9 cellular contexts compared by ENCODE assay signal in the genomic region with DNA sequence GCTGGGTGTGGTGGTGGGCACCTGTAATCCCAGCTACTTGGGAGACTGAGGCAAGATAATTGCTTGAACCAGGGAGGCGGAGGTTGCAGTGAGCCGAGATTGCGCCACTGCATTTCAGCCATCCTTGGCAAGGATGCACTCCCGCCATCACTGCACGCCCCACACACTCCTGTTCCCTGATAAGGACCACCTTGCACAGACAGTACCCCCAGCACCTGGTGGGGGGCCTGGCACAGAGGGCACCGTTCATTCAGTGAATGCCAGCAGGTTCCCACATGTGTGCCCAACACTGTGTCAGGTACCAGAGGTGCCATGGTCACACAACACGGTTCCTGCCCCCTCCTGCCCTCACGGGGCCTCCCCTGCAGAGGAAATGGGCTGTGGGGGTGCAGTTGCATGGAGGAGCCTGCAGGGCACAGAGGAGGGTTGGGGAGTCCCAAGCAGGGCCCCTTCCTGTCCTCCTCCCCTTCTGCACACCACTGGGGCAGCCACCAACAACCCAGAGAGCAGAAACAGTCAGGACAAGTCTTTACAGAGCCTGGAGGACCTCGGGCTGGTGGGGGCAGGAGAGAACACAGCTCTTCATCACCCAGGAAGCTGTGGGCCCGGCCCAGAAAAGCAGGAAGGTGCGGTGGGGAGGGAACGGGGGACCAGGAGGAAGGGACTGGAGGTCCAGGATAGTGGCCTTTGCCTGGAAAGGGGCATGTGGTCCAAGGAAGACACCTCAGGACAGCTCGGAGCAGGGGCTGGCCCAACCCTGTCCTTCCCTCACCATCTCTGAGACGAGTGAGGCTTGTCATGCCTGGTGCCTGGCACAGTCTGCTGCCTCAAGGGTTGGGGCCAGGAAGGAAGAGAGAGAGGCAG. TPM values are rescaled to one million over a fixed set of nuclear protein-coding genes. Genes with fewer than 3 reads are reported as not detected.
DNase-seq lines count a peak whose midpoint lies in the region; ATAC-seq lines count a peak whose summit lies in the region.
"Had no signal": no experiment of that assay in that cellular context is flagged by ENCODE, and none has a peak within 500 bp of the region (broad histone marks: within the 10 kb centered on the region; RNA-seq: fewer than 3 reads in every experiment).

No MANE protein-coding gene starts in this region.

- H3K27me3 Mint-ChIP-seq in activated T-helper 2 cell treated with anti-CD3 and anti-CD28 coated beads, Interferon-gamma antibody, Interleukin-2, Interleukin-4, amounts not matched to agents 10 μg/mL and 5 μg/mL and 100 μg/mL, durations not matched to agents 14 hours and 24 hours and 36 hours (ENCODE audit: low read depth) = peaks cover 1% of the 10 kb centered on the region

- peaks cover 34% of the 10 kb centered on the region for H3K4me1 Mint-ChIP-seq in activated T-helper 2 cell treated with anti-CD3 and anti-CD28 coated beads, Interferon-gamma antibody, Interleukin-2, Interleukin-4, amounts not matched to agents 10 μg/mL and 5 μg/mL and 100 μg/mL, durations not matched to agents 14 hours and 24 hours and 36 hours (ENCODE audit: low read depth)

- H3K9me3 Mint-ChIP-seq in activated T-helper 2 cell treated with anti-CD3 and anti-CD28 coated beads, Interferon-gamma antibody, Interleukin-2, Interleukin-4, amounts not matched to agents 10 μg/mL and 5 μg/mL and 100 μg/mL, durations not matched to agents 14 hours and 24 hours and 36 hours = no peaks in the 10 kb centered on the region

- ATAC-seq in HG03378 (IDR thresholded peaks at IDR 0.05; ENCODE audit: unreplicated experiment) = peak; percentile 67
- ATAC-seq in HG02852 (IDR thresholded peaks at IDR 0.05; ENCODE audit: unreplicated experiment) = no peak
- no peak for ATAC-seq in GM21390 (IDR thresholded peaks at IDR 0.05; ENCODE audit: unreplicated experiment)

- H3K4me3 Mint-ChIP-seq in activated T-helper 2 cell treated with anti-CD3 and anti-CD28 coated beads, Interferon-gamma antibody, Interleukin-2, Interleukin-4, amounts not matched to agents 10 μg/mL and 5 μg/mL and 100 μg/mL, durations not matched to agents 14 hours and 24 hours and 36 hours (ENCODE audit: low read depth) = peak overlapping the region; percentile 14

- peak overlapping the region; percentile 68 for H3K27ac Mint-ChIP-seq in activated T-helper 2 cell treated with anti-CD3 and anti-CD28 coated beads, Interferon-gamma antibody, Interleukin-2, Interleukin-4, amounts not matched to agents 10 μg/mL and 5 μg/mL and 100 μg/mL, durations not matched to agents 14 hours and 24 hours and 36 hours

- intact Hi-C loops in activated T-helper 2 cell treated with anti-CD3 and anti-CD28 coated beads, Interferon-gamma antibody, Interleukin-2, Interleukin-4, amounts not matched to agents 10 μg/mL and 5 μg/mL and 100 μg/mL, durations not matched to agents 14 hours and 24 hours and 36 hours (cut with micrococcal nuclease) = loop anchor here (1.0 kb wide), 1 partner anchor 8 kb away; no protein-coding TSS in a partner anchor

- H3K36me3 Mint-ChIP-seq in activated T-helper 2 cell treated with anti-CD3 and anti-CD28 coated beads, Interferon-gamma antibody, Interleukin-2, Interleukin-4, amounts not matched to agents 10 μg/mL and 5 μg/mL and 100 μg/mL, durations not matched to agents 14 hours and 24 hours and 36 hours (ENCODE audit: low read depth) = no peaks in the 10 kb centered on the region

- peak; percentile 5 for DNase-seq in NOMO-1 treated with DMSO at 0.1 percent for 48 hours (lab: John Stamatoyannopoulos, UW; ENCODE audit: unreplicated experiment)
- no peak for DNase-seq in NOMO-1 treated with dmso at 0.1 percent for 144 hours (lab: John Stamatoyannopoulos, UW; ENCODE audit: unreplicated experiment)
- peak; percentile 48 for DNase-seq in activated T-helper 2 cell treated with anti-CD3 and anti-CD28 coated beads, Interferon-gamma antibody, Interleukin-2, Interleukin-4, amounts not matched to agents 10 μg/mL and 5 μg/mL and 100 μg/mL, durations not matched to agents 14 hours and 24 hours and 36 hours (ENCODE audit: low spot score)
- peak; percentile 42 to 58 for DNase-seq in stimulated activated CD4-positive, alpha-beta T cell treated with anti-CD3 and anti-CD28 coated beads, Interleukin-2, amount 100 ng/mL, for 48 hours
- DNase-seq in AML-193 (lab: John Stamatoyannopoulos, UW) = no peak

RNA-seq across cellular contexts. Expression of a gene that starts 7.1 kb away (rescaled TPM):
- total RNA-seq in activated T-helper 2 cell treated with anti-CD3 and anti-CD28 coated beads, Interferon-gamma antibody, Interleukin-2, Interleukin-4, amounts not matched to agents 10 μg/mL and 5 μg/mL and 100 μg/mL, durations not matched to agents 14 hours and 24 hours and 36 hours = not detected in 2 replicates
- total RNA-seq: T-helper 2 cell treated with Interferon-gamma antibody and Interleukin-4, amounts not matched to agents 100 ng/mL and 5 ng/mL, for 36 hours had no signal

RNA-seq across cellular contexts. Expression of a gene that starts 23.1 kb away (rescaled TPM):
- total RNA-seq in activated T-helper 2 cell treated with anti-CD3 and anti-CD28 coated beads, Interferon-gamma antibody, Interleukin-2, Interleukin-4, amounts not matched to agents 10 μg/mL and 5 μg/mL and 100 μg/mL, durations not matched to agents 14 hours and 24 hours and 36 hours = not detected in 2 replicates
- total RNA-seq: T-helper 2 cell treated with Interferon-gamma antibody and Interleukin-4, amounts not matched to agents 100 ng/mL and 5 ng/mL, for 36 hours had no signal

Comparison
In these comparisons a context has a peak if more than half of its experiments do, and no peak if none do; other contexts are left out.
1. DNase-seq: peak in NOMO-1 treated with DMSO at 0.1 percent for 48 hours (single experiment), activated T-helper 2 cell treated with anti-CD3 and anti-CD28 coated beads, Interferon-gamma antibody, Interleukin-2, Interleukin-4, amounts not matched to agents 10 μg/mL and 5 μg/mL and 100 μg/mL, durations not matched to agents 14 hours and 24 hours and 36 hours (single experiment) and stimulated activated CD4-positive, alpha-beta T cell treated with anti-CD3 and anti-CD28 coated beads, Interleukin-2, amount 100 ng/mL, for 48 hours (2 of 2); none in NOMO-1 treated with dmso at 0.1 percent for 144 hours (single experiment) and AML-193 (0 of 2).